1 cellular context compared by ENCODE assay signal in genomic region chr2:196177124-196177523, GRCh38.
TF ChIP-seq lines count a peak whose summit lies in the region.

No MANE protein-coding gene starts in this region.

TF ChIP-seq in K562, 482 proteins besides CTCF, POLR2A, EP300 and RAD21 (continued from another document):
- TF ChIP-seq ZNF644 (tag; IDR thresholded peaks at IDR 0.05; ENCODE audit: low read depth) (no peak), FOXP1 (CRISPR knock-in tag; IDR thresholded peaks at IDR 0.05) (no peak), SRSF7 (optimal IDR thresholded peaks at IDR 0.05; ENCODE audit: low read depth, low read length) (no peak), XRCC5 (IDR thresholded peaks at IDR 0.05; ENCODE audit: low read depth, low read length) (no peak), YBX1 (IDR thresholded peaks at IDR 0.05) (no peak), SMAD2 (IDR thresholded peaks at IDR 0.05; ENCODE audit: low read depth, low read length) (no peak), SMC3 (conservative IDR thresholded peaks at IDR 0.05; ENCODE audit: insufficient read depth, low read depth, low read length) (no peak), POLR2B (IDR thresholded peaks at IDR 0.05; ENCODE audit: low read depth, partially characterized antibody) (no peak), FOXM1 (IDR thresholded peaks at IDR 0.05; ENCODE audit: low read depth) (peak; percentile 61; the same call in 1 of the 2 replicates), FOXM1 (CRISPR knock-in tag; IDR thresholded peaks at IDR 0.05; ENCODE audit: low read depth) (no peak), ZNF79 (CRISPR knock-in tag; IDR thresholded peaks at IDR 0.05; ENCODE audit: low read depth) (no peak), EZH2 (IDR thresholded peaks at IDR 0.05; ENCODE audit: borderline replicate concordance, low read depth, low read length) (no peak), RBM34 (IDR thresholded peaks at IDR 0.05; ENCODE audit: borderline replicate concordance, insufficient read depth, low read length) (no peak), JUND (IDR thresholded peaks at IDR 0.05; ENCODE audit: borderline replicate concordance, low read depth, low read length) (no peak), JUND (tag; IDR thresholded peaks at IDR 0.05; ENCODE audit: borderline replicate concordance, low read depth, low read length) (peak; percentile 38; the same call in 1 of the 3 replicates), MYNN (IDR thresholded peaks at IDR 0.05) (peak; percentile 74; the same call in 1 of the 2 replicates), MYNN (CRISPR knock-in tag; IDR thresholded peaks at IDR 0.05) (no peak), ZNF274 (IDR thresholded peaks at IDR 0.05; ENCODE audit: borderline replicate concordance, low read depth, low read length) (no peak), RNF2 (IDR thresholded peaks at IDR 0.05) (no peak), KLF10 (CRISPR knock-in tag; IDR thresholded peaks at IDR 0.05) (no peak), POLR2AphosphoS5 (IDR thresholded peaks at IDR 0.05; ENCODE audit: control insufficient read depth, insufficient read depth, low read depth, low read length) (peak; percentile 88), ZNF224 (CRISPR knock-in tag; IDR thresholded peaks at IDR 0.05) (no peak), SPI1 (IDR thresholded peaks at IDR 0.05; ENCODE audit: borderline replicate concordance, low read depth, low read length) (no peak), ZKSCAN8 (CRISPR knock-in tag; IDR thresholded peaks at IDR 0.05) (no peak), ZNF77 (CRISPR knock-in tag; IDR thresholded peaks at IDR 0.05) (no peak), ETS2 (tag; IDR thresholded peaks at IDR 0.05; ENCODE audit: borderline replicate concordance, poor library complexity, severe bottlenecking) (no peak), MXI1 (IDR thresholded peaks at IDR 0.05; ENCODE audit: low read depth, low read length) (no peak), ZNF263 (CRISPR knock-in tag; IDR thresholded peaks at IDR 0.05; ENCODE audit: borderline replicate concordance) (no peak), HOMEZ (CRISPR knock-in tag; IDR thresholded peaks at IDR 0.05) (no peak), AFF1 (IDR thresholded peaks at IDR 0.05; ENCODE audit: low read depth in 1 of 2, partially characterized antibody in 2 of 2) (no peak), PHB (CRISPR knock-in tag; IDR thresholded peaks at IDR 0.05) (no peak), SAFB (IDR thresholded peaks at IDR 0.05; ENCODE audit: borderline replicate concordance, low read depth, low read length) (no peak), FOXJ3 (CRISPR knock-in tag; IDR thresholded peaks at IDR 0.05) (no peak), SMAD3 (CRISPR knock-in tag; conservative IDR thresholded peaks at IDR 0.05) (no peak), ZNF23 (CRISPR knock-in tag; IDR thresholded peaks at IDR 0.05) (no peak), PHTF2 (CRISPR knock-in tag; IDR thresholded peaks at IDR 0.05) (no peak), HNRNPLL (IDR thresholded peaks at IDR 0.05; ENCODE audit: low read depth, low read length, poor library complexity, severe bottlenecking) (no peak), MBD1 (CRISPR knock-in tag; IDR thresholded peaks at IDR 0.05) (no peak), NCOR1 (IDR thresholded peaks at IDR 0.05) (peak; percentile 85), TRIM24 (IDR thresholded peaks at IDR 0.05) (peak; percentile 67 to 73; a peak in 2 of 4 replicates), KDM5B (IDR thresholded peaks at IDR 0.05; ENCODE audit: insufficient replicate concordance, low read depth, low read length) (no peak), MYBL2 (IDR thresholded peaks at IDR 0.05; ENCODE audit: low read depth) (no peak), MYBL2 (CRISPR knock-in tag; IDR thresholded peaks at IDR 0.05; ENCODE audit: borderline replicate concordance) (no peak), HMG20A (CRISPR knock-in tag; conservative IDR thresholded peaks at IDR 0.05) (no peak), ZNF639 (CRISPR knock-in tag; conservative IDR thresholded peaks at IDR 0.05 in 1 of 2, IDR thresholded peaks at IDR 0.05 in 1 of 2) (peak in 1 of 2 experiments; percentile 29; a peak in 1 of 4 replicates), MBD2 (IDR thresholded peaks at IDR 0.05; ENCODE audit: borderline replicate concordance, low read depth) (peak; percentile 49; the same call in 1 of the 2 replicates), ILF3 (IDR thresholded peaks at IDR 0.05; ENCODE audit: borderline replicate concordance) (no peak), KDM1A (IDR thresholded peaks at IDR 0.05) (peak in 1 of 2 experiments; percentile 58; a peak in 1 of 4 replicates), ZNF316 (IDR thresholded peaks at IDR 0.05) (no peak), RB1 (IDR thresholded peaks at IDR 0.05; ENCODE audit: low read depth) (no peak), ZNF311 (CRISPR knock-in tag; IDR thresholded peaks at IDR 0.05) (no peak), SMARCB1 (IDR thresholded peaks at IDR 0.05; ENCODE audit: insufficient read length, low read depth) (no peak), HDGF (IDR thresholded peaks at IDR 0.05) (no peak), NFXL1 (CRISPR knock-in tag; IDR thresholded peaks at IDR 0.05) (no peak)
- TF ChIP-seq, protein P1, sequence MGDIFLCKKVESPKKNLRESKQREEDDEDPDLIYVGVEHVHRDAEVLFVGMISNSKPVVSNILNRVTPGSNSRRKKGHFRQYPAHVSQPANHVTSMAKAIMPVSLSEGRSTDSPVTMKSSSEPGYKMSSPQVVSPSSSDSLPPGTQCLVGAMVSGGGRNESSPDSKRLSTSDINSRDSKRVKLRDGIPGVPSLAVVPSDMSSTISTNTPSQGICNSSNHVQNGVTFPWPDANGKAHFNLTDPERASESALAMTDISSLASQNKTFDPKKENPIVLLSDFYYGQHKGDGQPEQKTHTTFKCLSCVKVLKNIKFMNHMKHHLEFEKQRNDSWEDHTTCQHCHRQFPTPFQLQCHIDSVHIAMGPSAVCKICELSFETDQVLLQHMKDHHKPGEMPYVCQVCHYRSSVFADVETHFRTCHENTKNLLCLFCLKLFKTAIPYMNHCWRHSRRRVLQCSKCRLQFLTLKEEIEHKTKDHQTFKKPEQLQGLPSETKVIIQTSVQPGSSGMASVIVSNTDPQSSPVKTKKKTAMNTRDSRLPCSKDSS (IDR thresholded peaks at IDR 0.05; ENCODE audit: low read depth, partially characterized antibody), result no peak
- TF ChIP-seq, protein P2, sequence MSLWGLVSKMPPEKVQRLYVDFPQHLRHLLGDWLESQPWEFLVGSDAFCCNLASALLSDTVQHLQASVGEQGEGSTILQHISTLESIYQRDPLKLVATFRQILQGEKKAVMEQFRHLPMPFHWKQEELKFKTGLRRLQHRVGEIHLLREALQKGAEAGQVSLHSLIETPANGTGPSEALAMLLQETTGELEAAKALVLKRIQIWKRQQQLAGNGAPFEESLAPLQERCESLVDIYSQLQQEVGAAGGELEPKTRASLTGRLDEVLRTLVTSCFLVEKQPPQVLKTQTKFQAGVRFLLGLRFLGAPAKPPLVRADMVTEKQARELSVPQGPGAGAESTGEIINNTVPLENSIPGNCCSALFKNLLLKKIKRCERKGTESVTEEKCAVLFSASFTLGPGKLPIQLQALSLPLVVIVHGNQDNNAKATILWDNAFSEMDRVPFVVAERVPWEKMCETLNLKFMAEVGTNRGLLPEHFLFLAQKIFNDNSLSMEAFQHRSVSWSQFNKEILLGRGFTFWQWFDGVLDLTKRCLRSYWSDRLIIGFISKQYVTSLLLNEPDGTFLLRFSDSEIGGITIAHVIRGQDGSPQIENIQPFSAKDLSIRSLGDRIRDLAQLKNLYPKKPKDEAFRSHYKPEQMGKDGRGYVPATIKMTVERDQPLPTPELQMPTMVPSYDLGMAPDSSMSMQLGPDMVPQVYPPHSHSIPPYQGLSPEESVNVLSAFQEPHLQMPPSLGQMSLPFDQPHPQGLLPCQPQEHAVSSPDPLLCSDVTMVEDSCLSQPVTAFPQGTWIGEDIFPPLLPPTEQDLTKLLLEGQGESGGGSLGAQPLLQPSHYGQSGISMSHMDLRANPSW (CRISPR knock-in tag; IDR thresholded peaks at IDR 0.05), result no peak
- TF ChIP-seq, protein P3, sequence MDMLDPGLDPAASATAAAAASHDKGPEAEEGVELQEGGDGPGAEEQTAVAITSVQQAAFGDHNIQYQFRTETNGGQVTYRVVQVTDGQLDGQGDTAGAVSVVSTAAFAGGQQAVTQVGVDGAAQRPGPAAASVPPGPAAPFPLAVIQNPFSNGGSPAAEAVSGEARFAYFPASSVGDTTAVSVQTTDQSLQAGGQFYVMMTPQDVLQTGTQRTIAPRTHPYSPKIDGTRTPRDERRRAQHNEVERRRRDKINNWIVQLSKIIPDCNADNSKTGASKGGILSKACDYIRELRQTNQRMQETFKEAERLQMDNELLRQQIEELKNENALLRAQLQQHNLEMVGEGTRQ (CRISPR knock-in tag; IDR thresholded peaks at IDR 0.05), result no peak
- TF ChIP-seq, protein P4, sequence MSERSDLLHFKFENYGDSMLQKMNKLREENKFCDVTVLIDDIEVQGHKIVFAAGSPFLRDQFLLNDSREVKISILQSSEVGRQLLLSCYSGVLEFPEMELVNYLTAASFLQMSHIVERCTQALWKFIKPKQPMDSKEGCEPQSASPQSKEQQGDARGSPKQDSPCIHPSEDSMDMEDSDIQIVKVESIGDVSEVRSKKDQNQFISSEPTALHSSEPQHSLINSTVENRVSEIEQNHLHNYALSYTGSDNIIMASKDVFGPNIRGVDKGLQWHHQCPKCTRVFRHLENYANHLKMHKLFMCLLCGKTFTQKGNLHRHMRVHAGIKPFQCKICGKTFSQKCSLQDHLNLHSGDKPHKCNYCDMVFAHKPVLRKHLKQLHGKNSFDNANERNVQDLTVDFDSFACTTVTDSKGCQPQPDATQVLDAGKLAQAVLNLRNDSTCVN (CRISPR knock-in tag; IDR thresholded peaks at IDR 0.05), result no peak
